30 cellular contexts compared by ENCODE assay signal in the genomic region with DNA sequence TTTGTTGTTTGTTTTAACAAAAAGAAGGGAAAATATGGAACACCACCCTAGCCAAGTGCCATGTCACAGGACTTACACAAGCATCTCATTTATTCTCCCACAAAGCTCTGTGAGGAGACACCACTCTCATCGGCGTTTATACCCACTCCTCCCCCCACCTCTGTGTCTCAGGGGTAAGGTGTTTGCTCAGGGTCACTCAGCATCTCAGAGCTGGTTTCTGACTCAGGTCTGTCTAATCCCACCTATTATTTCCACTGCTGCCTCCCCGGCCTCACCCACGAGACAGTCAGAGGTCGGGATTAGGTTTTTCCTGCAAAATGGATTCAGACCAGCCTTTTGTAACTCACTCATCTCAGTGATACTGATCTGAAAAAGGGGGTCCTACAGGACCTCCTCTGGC.
"Had no signal": no experiment of that assay in that cellular context is flagged by ENCODE, and none has a peak within 500 bp of the region (broad histone marks: within the 10 kb centered on the region; RNA-seq: fewer than 3 reads in every experiment).

No MANE protein-coding gene starts in this region.

- DNase-seq: activated B cell treated with CpG ODN at 0.5 μM for 24 hours; activated CD4-positive, alpha-beta memory T cell treated with anti-CD3 and anti-CD28 coated beads for 36 hours; activated CD4-positive, alpha-beta T cell treated with anti-CD3 and anti-CD28 coated beads for 4 hours; activated CD4-positive, alpha-beta T cell treated with anti-CD3 and anti-CD28 coated beads, Interleukin-2, amount 10 ng/mL, durations not matched to agents 24 days and 14 days; activated CD4-positive, alpha-beta T cell treated with anti-CD3 and anti-CD28 coated beads, Interleukin-2, amount 50 U/mL, for 1 hour; activated CD4-positive, alpha-beta T cell treated with anti-CD3 and anti-CD28 coated beads, Interleukin-2, amount 50 U/mL, for 4 hours; activated CD4-positive, CD25-positive, alpha-beta regulatory T cell treated with anti-CD3 and anti-CD28 coated beads, Interleukin-2, amount 50 U/mL, for 72 hours; activated CD8-positive, alpha-beta memory T cell treated with anti-CD3 and anti-CD28 coated beads, Interleukin-2, amount 50 U/mL, for 4 hours; activated CD8-positive, alpha-beta T cell treated with anti-CD3 and anti-CD28 coated beads for 36 hours; activated effector memory CD4-positive, alpha-beta T cell treated with anti-CD3 and anti-CD28 coated beads, Interleukin-2, amount 50 U/mL, for 16 hours; activated gamma-delta T cell treated with Interleukin-2 at 50 U/mL for 16 hours; activated naive CD4-positive, alpha-beta T cell; activated naive CD4-positive, alpha-beta T cell treated with anti-CD3 and anti-CD28 coated beads for 36 hours; activated naive CD4-positive, alpha-beta T cell treated with anti-CD3 and anti-CD28 coated beads, Interleukin-2, amount 50 U/mL, for 16 hours; activated naive CD8-positive, alpha-beta T cell treated with anti-CD3 and anti-CD28 coated beads for 36 hours; activated T-cell treated with anti-CD3 and anti-CD28 coated beads for 4 hours; activated T-cell treated with anti-CD3 and anti-CD28 coated beads, Interleukin-2, amount 50 U/mL, for 1 hour; activated T-cell treated with anti-CD3 and anti-CD28 coated beads, Interleukin-2, amount 50 U/mL, for 4 hours; activated T-cell treated with anti-CD3 and anti-CD28 coated beads, Interleukin-2, amount 50 U/mL, for 72 hours; adrenal gland; amniotic stem cell; aorta; body of pancreas; brain microvascular endothelial cell; central memory CD4-positive, alpha-beta T cell; T-helper 1 cell; T-helper 2 cell; T-helper 9 cell had no signal

- ATAC-seq: activated CD8-positive, alpha-beta T cell treated with anti-CD3 and anti-CD28 coated beads for 36 hours; activated naive CD4-positive, alpha-beta T cell treated with anti-CD3 and anti-CD28 coated beads, Interleukin-2, amount 50 U/mL, for 72 hours; activated T-cell treated with anti-CD3 and anti-CD28 coated beads, Interleukin-2, amount 50 U/mL, for 4 hours; activated T-cell treated with anti-CD3 and anti-CD28 coated beads, Interleukin-2, amount 50 U/mL, for 72 hours; activated T-helper 17 cell treated with anti-CD3 and anti-CD28 coated beads, Interleukin-2, amount 50 U/mL, for 72 hours; body of pancreas had no signal
